In genomic region chr20:16124911-16125776, GRCh38 we compare ENCODE assay signal across 1 cellular context.
A peak's percentile ranks its signal among the peaks of the same experiment; 100 is the strongest.
TF ChIP-seq lines count a peak whose summit lies in the region.

No MANE protein-coding gene starts in this region.

TF ChIP-seq in HepG2, 621 proteins besides CTCF, POLR2A, EP300 and RAD21 (continued from another document and continues in another):
- TF ChIP-seq MXI1 (IDR thresholded peaks at IDR 0.05; ENCODE audit: borderline replicate concordance, low read depth, low read length) (no peak), ZBTB2 (CRISPR knock-in tag; IDR thresholded peaks at IDR 0.05; ENCODE audit: low read depth) (no peak), ETV6 (CRISPR knock-in tag; conservative IDR thresholded peaks at IDR 0.05) (no peak), SIN3B (IDR thresholded peaks at IDR 0.05; ENCODE audit: low read length) (no peak), ZNF788 (CRISPR knock-in tag; IDR thresholded peaks at IDR 0.05; ENCODE audit: borderline replicate concordance) (no peak), KLF12 (CRISPR knock-in tag; IDR thresholded peaks at IDR 0.05; ENCODE audit: borderline replicate concordance) (no peak), ZNF121 (CRISPR knock-in tag; IDR thresholded peaks at IDR 0.05) (peak; percentile 73), ZNF230 (CRISPR knock-in tag; IDR thresholded peaks at IDR 0.05) (no peak), FOSL1 (CRISPR knock-in tag; IDR thresholded peaks at IDR 0.05; ENCODE audit: borderline replicate concordance) (no peak), PHF20 (CRISPR knock-in tag; IDR thresholded peaks at IDR 0.05) (no peak), ZKSCAN5 (CRISPR knock-in tag; IDR thresholded peaks at IDR 0.05) (no peak), ZSCAN22 (CRISPR knock-in tag; IDR thresholded peaks at IDR 0.05) (no peak), ATF1 (CRISPR knock-in tag; IDR thresholded peaks at IDR 0.05) (no peak), ZNF580 (CRISPR knock-in tag; IDR thresholded peaks at IDR 0.05; ENCODE audit: borderline replicate concordance, low read depth) (no peak), ATF7-NPFF (CRISPR knock-in tag; IDR thresholded peaks at IDR 0.05; ENCODE audit: low read depth) (no peak), ZNF326 (CRISPR knock-in tag; IDR thresholded peaks at IDR 0.05; ENCODE audit: borderline replicate concordance) (no peak), ASH2L (IDR thresholded peaks at IDR 0.05; ENCODE audit: insufficient read length, low read depth, low read length) (no peak), YEATS2 (CRISPR knock-in tag; IDR thresholded peaks at IDR 0.05; ENCODE audit: borderline replicate concordance) (no peak), ZNF549 (CRISPR knock-in tag; IDR thresholded peaks at IDR 0.05) (no peak), HNF1B (CRISPR knock-in tag; IDR thresholded peaks at IDR 0.05) (no peak), RBFOX2 (IDR thresholded peaks at IDR 0.05; ENCODE audit: low read depth, low read length) (no peak), ZNF207 (IDR thresholded peaks at IDR 0.05; ENCODE audit: borderline replicate concordance) (no peak), ZNF382 (CRISPR knock-in tag; IDR thresholded peaks at IDR 0.05; ENCODE audit: borderline replicate concordance) (no peak), RBM39 (IDR thresholded peaks at IDR 0.05; ENCODE audit: low read depth, low read length, poor library complexity, severe bottlenecking) (no peak), ZNF383 (CRISPR knock-in tag; IDR thresholded peaks at IDR 0.05; ENCODE audit: borderline replicate concordance) (no peak), ZNF451 (CRISPR knock-in tag; IDR thresholded peaks at IDR 0.05) (no peak), ZNF75D (CRISPR knock-in tag; IDR thresholded peaks at IDR 0.05; ENCODE audit: borderline replicate concordance) (no peak), TRAFD1 (CRISPR knock-in tag; IDR thresholded peaks at IDR 0.05; ENCODE audit: borderline replicate concordance) (no peak), NFIB (CRISPR knock-in tag; IDR thresholded peaks at IDR 0.05; ENCODE audit: borderline replicate concordance) (no peak), BHLHE40 (IDR thresholded peaks at IDR 0.05; ENCODE audit: low read length) (no peak), ZFX (CRISPR knock-in tag; IDR thresholded peaks at IDR 0.05; ENCODE audit: low read depth) (no peak), SETDB1 (CRISPR knock-in tag; IDR thresholded peaks at IDR 0.05; ENCODE audit: borderline replicate concordance) (no peak), MAFF (IDR thresholded peaks at IDR 0.05; ENCODE audit: low read depth, low read length) (no peak), ZFP36 (IDR thresholded peaks at IDR 0.05; ENCODE audit: borderline replicate concordance, low read depth, low read length, partially characterized antibody) (no peak), CBX5 (CRISPR knock-in tag; IDR thresholded peaks at IDR 0.05; ENCODE audit: borderline replicate concordance) (no peak), TEAD2 (CRISPR knock-in tag; IDR thresholded peaks at IDR 0.05) (no peak), REPIN1 (CRISPR knock-in tag; IDR thresholded peaks at IDR 0.05; ENCODE audit: borderline replicate concordance, low read depth) (0 out of 2 replicates have a peak, but pooled peaks have one; percentile 20), XBP1 (CRISPR knock-in tag; IDR thresholded peaks at IDR 0.05) (no peak), MTF2 (CRISPR knock-in tag; IDR thresholded peaks at IDR 0.05; ENCODE audit: borderline replicate concordance) (no peak), TFDP2 (CRISPR knock-in tag; IDR thresholded peaks at IDR 0.05) (no peak), ZNF282 (IDR thresholded peaks at IDR 0.05; ENCODE audit: partially characterized antibody) (no peak), SNAPC5 (CRISPR knock-in tag; IDR thresholded peaks at IDR 0.05; ENCODE audit: borderline replicate concordance) (no peak), MEIS1 (CRISPR knock-in tag; IDR thresholded peaks at IDR 0.05; ENCODE audit: borderline replicate concordance) (no peak), ZNF44 (CRISPR knock-in tag; IDR thresholded peaks at IDR 0.05) (0 out of 2 replicates have a peak, but pooled peaks have one; percentile 77), ZNF570 (CRISPR knock-in tag; IDR thresholded peaks at IDR 0.05; ENCODE audit: borderline replicate concordance) (no peak)
- TF ChIP-seq, protein P1, sequence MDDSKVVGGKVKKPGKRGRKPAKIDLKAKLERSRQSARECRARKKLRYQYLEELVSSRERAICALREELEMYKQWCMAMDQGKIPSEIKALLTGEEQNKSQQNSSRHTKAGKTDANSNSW (CRISPR knock-in tag; IDR thresholded peaks at IDR 0.05; ENCODE audit: borderline replicate concordance): no peak
- TF ChIP-seq, protein P2, sequence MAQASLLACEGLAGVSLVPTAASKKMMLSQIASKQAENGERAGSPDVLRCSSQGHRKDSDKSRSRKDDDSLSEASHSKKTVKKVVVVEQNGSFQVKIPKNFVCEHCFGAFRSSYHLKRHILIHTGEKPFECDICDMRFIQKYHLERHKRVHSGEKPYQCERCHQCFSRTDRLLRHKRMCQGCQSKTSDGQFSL (CRISPR knock-in tag; IDR thresholded peaks at IDR 0.05): no peak
- TF ChIP-seq, protein P3, sequence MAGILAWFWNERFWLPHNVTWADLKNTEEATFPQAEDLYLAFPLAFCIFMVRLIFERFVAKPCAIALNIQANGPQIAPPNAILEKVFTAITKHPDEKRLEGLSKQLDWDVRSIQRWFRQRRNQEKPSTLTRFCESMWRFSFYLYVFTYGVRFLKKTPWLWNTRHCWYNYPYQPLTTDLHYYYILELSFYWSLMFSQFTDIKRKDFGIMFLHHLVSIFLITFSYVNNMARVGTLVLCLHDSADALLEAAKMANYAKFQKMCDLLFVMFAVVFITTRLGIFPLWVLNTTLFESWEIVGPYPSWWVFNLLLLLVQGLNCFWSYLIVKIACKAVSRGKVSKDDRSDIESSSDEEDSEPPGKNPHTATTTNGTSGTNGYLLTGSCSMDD (CRISPR knock-in tag; IDR thresholded peaks at IDR 0.05): no peak
- TF ChIP-seq, protein P4, sequence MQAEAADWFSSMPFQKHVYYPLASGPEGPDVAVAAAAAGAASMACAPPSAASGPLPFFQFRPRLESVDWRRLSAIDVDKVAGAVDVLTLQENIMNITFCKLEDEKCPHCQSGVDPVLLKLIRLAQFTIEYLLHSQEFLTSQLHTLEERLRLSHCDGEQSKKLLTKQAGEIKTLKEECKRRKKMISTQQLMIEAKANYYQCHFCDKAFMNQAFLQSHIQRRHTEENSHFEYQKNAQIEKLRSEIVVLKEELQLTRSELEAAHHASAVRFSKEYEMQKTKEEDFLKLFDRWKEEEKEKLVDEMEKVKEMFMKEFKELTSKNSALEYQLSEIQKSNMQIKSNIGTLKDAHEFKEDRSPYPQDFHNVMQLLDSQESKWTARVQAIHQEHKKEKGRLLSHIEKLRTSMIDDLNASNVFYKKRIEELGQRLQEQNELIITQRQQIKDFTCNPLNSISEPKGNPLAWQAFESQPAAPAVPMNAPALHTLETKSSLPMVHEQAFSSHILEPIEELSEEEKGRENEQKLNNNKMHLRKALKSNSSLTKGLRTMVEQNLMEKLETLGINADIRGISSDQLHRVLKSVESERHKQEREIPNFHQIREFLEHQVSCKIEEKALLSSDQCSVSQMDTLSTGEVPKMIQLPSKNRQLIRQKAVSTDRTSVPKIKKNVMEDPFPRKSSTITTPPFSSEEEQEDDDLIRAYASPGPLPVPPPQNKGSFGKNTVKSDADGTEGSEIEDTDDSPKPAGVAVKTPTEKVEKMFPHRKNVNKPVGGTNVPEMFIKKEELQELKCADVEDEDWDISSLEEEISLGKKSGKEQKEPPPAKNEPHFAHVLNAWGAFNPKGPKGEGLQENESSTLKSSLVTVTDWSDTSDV (CRISPR knock-in tag; IDR thresholded peaks at IDR 0.05): no peak
- TF ChIP-seq, protein P5, sequence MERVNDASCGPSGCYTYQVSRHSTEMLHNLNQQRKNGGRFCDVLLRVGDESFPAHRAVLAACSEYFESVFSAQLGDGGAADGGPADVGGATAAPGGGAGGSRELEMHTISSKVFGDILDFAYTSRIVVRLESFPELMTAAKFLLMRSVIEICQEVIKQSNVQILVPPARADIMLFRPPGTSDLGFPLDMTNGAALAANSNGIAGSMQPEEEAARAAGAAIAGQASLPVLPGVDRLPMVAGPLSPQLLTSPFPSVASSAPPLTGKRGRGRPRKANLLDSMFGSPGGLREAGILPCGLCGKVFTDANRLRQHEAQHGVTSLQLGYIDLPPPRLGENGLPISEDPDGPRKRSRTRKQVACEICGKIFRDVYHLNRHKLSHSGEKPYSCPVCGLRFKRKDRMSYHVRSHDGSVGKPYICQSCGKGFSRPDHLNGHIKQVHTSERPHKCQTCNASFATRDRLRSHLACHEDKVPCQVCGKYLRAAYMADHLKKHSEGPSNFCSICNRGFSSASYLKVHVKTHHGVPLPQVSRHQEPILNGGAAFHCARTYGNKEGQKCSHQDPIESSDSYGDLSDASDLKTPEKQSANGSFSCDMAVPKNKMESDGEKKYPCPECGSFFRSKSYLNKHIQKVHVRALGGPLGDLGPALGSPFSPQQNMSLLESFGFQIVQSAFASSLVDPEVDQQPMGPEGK (CRISPR knock-in tag; IDR thresholded peaks at IDR 0.05): no peak
- TF ChIP-seq, protein P6, sequence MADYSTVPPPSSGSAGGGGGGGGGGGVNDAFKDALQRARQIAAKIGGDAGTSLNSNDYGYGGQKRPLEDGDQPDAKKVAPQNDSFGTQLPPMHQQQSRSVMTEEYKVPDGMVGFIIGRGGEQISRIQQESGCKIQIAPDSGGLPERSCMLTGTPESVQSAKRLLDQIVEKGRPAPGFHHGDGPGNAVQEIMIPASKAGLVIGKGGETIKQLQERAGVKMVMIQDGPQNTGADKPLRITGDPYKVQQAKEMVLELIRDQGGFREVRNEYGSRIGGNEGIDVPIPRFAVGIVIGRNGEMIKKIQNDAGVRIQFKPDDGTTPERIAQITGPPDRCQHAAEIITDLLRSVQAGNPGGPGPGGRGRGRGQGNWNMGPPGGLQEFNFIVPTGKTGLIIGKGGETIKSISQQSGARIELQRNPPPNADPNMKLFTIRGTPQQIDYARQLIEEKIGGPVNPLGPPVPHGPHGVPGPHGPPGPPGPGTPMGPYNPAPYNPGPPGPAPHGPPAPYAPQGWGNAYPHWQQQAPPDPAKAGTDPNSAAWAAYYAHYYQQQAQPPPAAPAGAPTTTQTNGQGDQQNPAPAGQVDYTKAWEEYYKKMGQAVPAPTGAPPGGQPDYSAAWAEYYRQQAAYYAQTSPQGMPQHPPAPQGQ (CRISPR knock-in tag; IDR thresholded peaks at IDR 0.05; ENCODE audit: borderline replicate concordance): no peak
- TF ChIP-seq, protein P7, sequence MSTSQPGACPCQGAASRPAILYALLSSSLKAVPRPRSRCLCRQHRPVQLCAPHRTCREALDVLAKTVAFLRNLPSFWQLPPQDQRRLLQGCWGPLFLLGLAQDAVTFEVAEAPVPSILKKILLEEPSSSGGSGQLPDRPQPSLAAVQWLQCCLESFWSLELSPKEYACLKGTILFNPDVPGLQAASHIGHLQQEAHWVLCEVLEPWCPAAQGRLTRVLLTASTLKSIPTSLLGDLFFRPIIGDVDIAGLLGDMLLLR (CRISPR knock-in tag; IDR thresholded peaks at IDR 0.05): no peak
